In genomic region chr6:104123227-104123626, GRCh38 we compare ENCODE assay signal across 18 cellular contexts.
"Had no signal": no experiment of that assay in that cellular context is flagged by ENCODE, and none has a peak within 500 bp of the region (broad histone marks: within the 10 kb centered on the region; RNA-seq: fewer than 3 reads in every experiment).

No MANE protein-coding gene starts in this region.

- DNase-seq: effector memory CD8-positive, alpha-beta T cell; esophagus squamous epithelium; foreskin fibroblast; glutamatergic neuron; islet precursor cell; mammary epithelial cell; natural killer cell; posterior cingulate gyrus; sigmoid colon; stimulated activated naive CD4-positive, alpha-beta T cell; stomach; substantia nigra; trophoblast cell had no signal

- H3K27ac Mint-ChIP-seq: dendritic cell treated with granulocyte-macrophage colony-stimulating factor and Interleukin-4, amounts not matched to agents 40 ng/mL and 50 ng/mL, for 4 days; effector memory CD8-positive, alpha-beta T cell; natural killer cell had no signal

- H3K27ac ChIP-seq: esophagus squamous epithelium, gastroesophageal sphincter, sigmoid colon, skin epidermis, stomach had no signal

- H3K27me3 Mint-ChIP-seq: dendritic cell treated with granulocyte-macrophage colony-stimulating factor and Interleukin-4, amounts not matched to agents 40 ng/mL and 50 ng/mL, for 4 days; effector memory CD8-positive, alpha-beta T cell had no signal

- H3K4me3 Mint-ChIP-seq: dendritic cell treated with granulocyte-macrophage colony-stimulating factor and Interleukin-4, amounts not matched to agents 40 ng/mL and 50 ng/mL, for 4 days; effector memory CD8-positive, alpha-beta T cell; natural killer cell; neural crest cell had no signal

- ATAC-seq: effector memory CD8-positive, alpha-beta T cell; gastroesophageal sphincter; left lobe of liver; natural killer cell had no signal

- H3K4me1 ChIP-seq: esophagus squamous epithelium, gastroesophageal sphincter, sigmoid colon, stomach had no signal

- H3K27me3 ChIP-seq: esophagus squamous epithelium, gastroesophageal sphincter, sigmoid colon, stomach had no signal

- H3K36me3 Mint-ChIP-seq: natural killer cell had no signal

- H3K4me1 Mint-ChIP-seq: natural killer cell, neural crest cell had no signal

- H3K4me3 ChIP-seq: esophagus squamous epithelium, gastroesophageal sphincter, sigmoid colon, skin epidermis, stomach had no signal

- H3K36me3 ChIP-seq: esophagus squamous epithelium, gastroesophageal sphincter, sigmoid colon, stomach had no signal

- H3K9me3 ChIP-seq: esophagus squamous epithelium, gastroesophageal sphincter, sigmoid colon had no signal
